ENCODE assay signal across 29 cellular contexts in genomic region chr2:136077138-136077537, GRCh38. TPM values are rescaled to one million over a fixed set of nuclear protein-coding genes. Genes with fewer than 3 reads are reported as not detected.
A peak's percentile ranks its signal among the peaks of the same experiment; 100 is the strongest.
DNase-seq lines count a peak whose midpoint lies in the region; ATAC-seq, FAIRE-seq and TF ChIP-seq lines count a peak whose summit lies in the region.
"Had no signal": no experiment of that assay in that cellular context is flagged by ENCODE, and none has a peak within 500 bp of the region (broad histone marks: within the 10 kb centered on the region; RNA-seq: fewer than 3 reads in every experiment).

No MANE protein-coding gene starts in this region.

- no peaks in the 10 kb centered on the region; the same call in 1 of the 2 replicates for H4K20me1 ChIP-seq in K562 (replicated peaks; ENCODE audit: control insufficient read depth, insufficient read depth, low read length)
- H4K20me1 ChIP-seq: BLaER1 had no signal

- peaks cover 7% of the 10 kb centered on the region for H3K4me1 Mint-ChIP-seq in endodermal cell
- H3K4me1 Mint-ChIP-seq in activated CD4-positive, alpha-beta T cell treated with anti-CD3 and anti-CD28 coated beads, Interleukin-2, amount 10 ng/mL, durations not matched to agents 7 days and 5 days: peaks cover 4% of the 10 kb centered on the region
- H3K4me1 Mint-ChIP-seq: CD4-positive, alpha-beta memory T cell had no signal

- H3K27me3 ChIP-seq in K562 (ENCODE audit: control insufficient read depth in 2 of 2, insufficient read depth in 2 of 2, low read length in 2 of 2) (peaks cover 3 to 5% of the 10 kb centered on the region in 2 experiments; a peak in 3 of 5 replicates), small intestine (ENCODE audit: control insufficient read depth in 2 of 2, insufficient read depth in 2 of 2, low read length in 2 of 2) (no peaks in the 10 kb centered on the region), endodermal cell (ENCODE audit: control insufficient read depth, insufficient read depth, low read length, poor library complexity, severe bottlenecking) (no peaks in the 10 kb centered on the region)
- H3K27me3 ChIP-seq: BE2C, BLaER1 had no signal

- H3K4me1 ChIP-seq in K562 (replicated peaks in 1 of 2; ENCODE audit: control insufficient read depth in 2 of 2, insufficient read depth in 2 of 2, low read length in 2 of 2) (no peaks in the 10 kb centered on the region), small intestine (ENCODE audit: control insufficient read depth in 2 of 2, insufficient read depth in 1 of 2, low read depth in 1 of 2, low read length in 1 of 2) (no peaks in the 10 kb centered on the region), endodermal cell (ENCODE audit: control insufficient read depth, insufficient read depth, low read length) (peaks cover 3% of the 10 kb centered on the region)
- H3K4me1 ChIP-seq: BE2C had no signal

- no peak overlapping the region for H3K27ac Mint-ChIP-seq in endodermal cell
- H3K27ac Mint-ChIP-seq in activated CD4-positive, alpha-beta T cell treated with anti-CD3 and anti-CD28 coated beads, Interleukin-2, amount 10 ng/mL, durations not matched to agents 7 days and 5 days: no peak overlapping the region
- H3K27ac Mint-ChIP-seq: CD14-positive monocyte; CD4-positive, CD25-positive, alpha-beta regulatory T cell; CD8-positive, alpha-beta memory T cell had no signal

- FAIRE-seq in K562 (lab: Jason Lieb, UNC) (no peak), small intestine (lab: Jason Lieb, UNC) (no peak)
- FAIRE-seq: A204.1, GM12878, GM12892, GM18507 had no signal

- DNase-seq in K562 (ENCODE audit: extremely low read depth in 1 of 4, low spot score in 3 of 4): no peak
- DNase-seq in left colon: no peak
- peak; percentile 35 for DNase-seq in small intestine
- no peak for DNase-seq in NCI-H2107 treated with DMSO at 0.1 percent for 48 hours (lab: John Stamatoyannopoulos, UW; ENCODE audit: unreplicated experiment)
- no peak for DNase-seq in endodermal cell
- no peak for DNase-seq in activated CD4-positive, alpha-beta T cell treated with anti-CD3 and anti-CD28 coated beads, Interleukin-2, amount 10 ng/mL, durations not matched to agents 7 days and 5 days
- DNase-seq: 8988T; ACHN; BE2C; C1 segment of cervical spinal cord; CD4-positive, alpha-beta memory T cell; CD4-positive, CD25-positive, alpha-beta regulatory T cell; CD8-positive, alpha-beta memory T cell; COR-L47; DMS 273 treated with DMSO at 0.1 percent for 48 hours; DMS153; DMS53; DMS79; DND-41; EL; GDM1 had no signal

- ATAC-seq in K562 (no peak), left colon (peak; percentile 44)
- ATAC-seq: GM12878 had no signal

- H3K9me1 ChIP-seq in K562 (ENCODE audit: control insufficient read depth, insufficient read depth, low read length): no peaks in the 10 kb centered on the region

- intact Hi-C loops in K562 (cut with micrococcal nuclease): loop anchor here (10.0 kb wide), 1 partner anchor 162 kb away; no protein-coding TSS in a partner anchor
- intact Hi-C loops in left colon (cut with DNase I, micrococcal nuclease): no loop called here

- H3K36me3 ChIP-seq in K562 (ENCODE audit: control insufficient read depth, insufficient read depth, low read length): no peaks in the 10 kb centered on the region
- H3K36me3 ChIP-seq in small intestine (ENCODE audit: control insufficient read depth in 2 of 2, insufficient read depth in 2 of 2, low read length in 2 of 2): no peaks in the 10 kb centered on the region
- H3K36me3 ChIP-seq in endodermal cell (ENCODE audit: control insufficient read depth, insufficient read depth, low read length): no peaks in the 10 kb centered on the region
- H3K36me3 ChIP-seq: BE2C, BLaER1 had no signal

- no peak overlapping the region for H3K27ac ChIP-seq in K562 (ENCODE audit: extremely low read depth, low read depth, low read length)
- no peak overlapping the region for H3K27ac ChIP-seq in small intestine (ENCODE audit: low read depth in 1 of 2, low read length in 1 of 2)
- no peak overlapping the region for H3K27ac ChIP-seq in endodermal cell (ENCODE audit: low read depth, low read length)
- H3K27ac ChIP-seq: BLaER1 had no signal

- H3K9me3 Mint-ChIP-seq in endodermal cell: peaks cover 29% of the 10 kb centered on the region
- peaks cover 28% of the 10 kb centered on the region for H3K9me3 Mint-ChIP-seq in activated CD4-positive, alpha-beta T cell treated with anti-CD3 and anti-CD28 coated beads, Interleukin-2, amount 10 ng/mL, durations not matched to agents 7 days and 5 days

- H3K27me3 Mint-ChIP-seq in endodermal cell (ENCODE audit: insufficient read depth): no peaks in the 10 kb centered on the region
- H3K27me3 Mint-ChIP-seq in activated CD4-positive, alpha-beta T cell treated with anti-CD3 and anti-CD28 coated beads, Interleukin-2, amount 10 ng/mL, durations not matched to agents 7 days and 5 days: no peaks in the 10 kb centered on the region
- H3K27me3 Mint-ChIP-seq: CD4-positive, alpha-beta memory T cell; CD4-positive, CD25-positive, alpha-beta regulatory T cell; CD8-positive, alpha-beta memory T cell had no signal

- no peak overlapping the region for H3K4me3 Mint-ChIP-seq in endodermal cell
- no peak overlapping the region for H3K4me3 Mint-ChIP-seq in activated CD4-positive, alpha-beta T cell treated with anti-CD3 and anti-CD28 coated beads, Interleukin-2, amount 10 ng/mL, durations not matched to agents 7 days and 5 days
- H3K4me3 Mint-ChIP-seq: CD14-positive monocyte; CD4-positive, CD25-positive, alpha-beta regulatory T cell; CD8-positive, alpha-beta memory T cell had no signal

- no peak overlapping the region for H2AFZ ChIP-seq in K562 (ENCODE audit: low read depth, low read length)

- H3K4me3 ChIP-seq in K562 (no peak overlapping the region), small intestine (ENCODE audit: low read depth in 1 of 2, low read length in 2 of 2) (no peak overlapping the region), endodermal cell (ENCODE audit: low read length) (no peak overlapping the region)
- H3K4me3 ChIP-seq: BLaER1, GM12878 had no signal

- peaks cover under 1% of the 10 kb centered on the region for H3K36me3 Mint-ChIP-seq in endodermal cell (ENCODE audit: low read depth)
- H3K36me3 Mint-ChIP-seq in activated CD4-positive, alpha-beta T cell treated with anti-CD3 and anti-CD28 coated beads, Interleukin-2, amount 10 ng/mL, durations not matched to agents 7 days and 5 days (ENCODE audit: low read depth): peaks cover 7% of the 10 kb centered on the region
- H3K36me3 Mint-ChIP-seq: CD4-positive, CD25-positive, alpha-beta regulatory T cell had no signal

- 0% methylated on average over 5 of the region's 5 CpGs for WGBS in K562 (ENCODE audit: insufficient coverage, low coverage, missing lambda C conversion rate)
- 30 to 63% (median 55%) methylated on average over 5 of the region's 5 CpGs for WGBS in small intestine, 3 donors
- WGBS in endodermal cell (ENCODE audit: insufficient coverage in 1 of 2, insufficient read length in 1 of 2), 2 experiments: 94 to 96% methylated on average over 5 of the region's 5 CpGs

- no TSS peak for BruUV-seq in K562 (replicated peaks; lab: Mats Ljungman, UMichigan)

- POLR2A ChIA-PET in K562 (lab: Yijun Ruan, JAX): no interaction called here
- POLR2A ChIA-PET in activated CD4-positive, alpha-beta T cell treated with anti-CD3 and anti-CD28 coated beads, Interleukin-2, amount 10 ng/mL, durations not matched to agents 7 days and 5 days (lab: Charles Lee): no interaction called here

- no peak for TF ChIP-seq RAD21 in K562 (CRISPR knock-in tag; conservative IDR thresholded peaks at IDR 0.05 in 1 of 2, IDR thresholded peaks at IDR 0.05 in 1 of 2)

- in situ Hi-C loops in K562 (cut with MboI): no loop called here

- TF ChIP-seq CTCF in K562 (IDR thresholded peaks at IDR 0.05 in 2 of 3, conservative IDR thresholded peaks at IDR 0.05 in 1 of 3; ENCODE audit: insufficient read depth in 2 of 3, low read depth in 1 of 3, low read length in 3 of 3) (no peak), endodermal cell (conservative IDR thresholded peaks at IDR 0.05) (no peak)

- H3K9ac ChIP-seq in K562 (ENCODE audit: insufficient read depth in 1 of 2, low read depth in 2 of 2, low read length in 2 of 2) (no peak overlapping the region), endodermal cell (ENCODE audit: extremely low read depth, low read length, poor library complexity, severe bottlenecking) (no peak overlapping the region)
- H3K9ac ChIP-seq: BLaER1 had no signal

- no peaks in the 10 kb centered on the region for H3K9me3 ChIP-seq in K562 (replicated peaks; ENCODE audit: control insufficient read depth, insufficient read depth, low read depth, low read length)
- peaks cover 1% of the 10 kb centered on the region for H3K9me3 ChIP-seq in small intestine (ENCODE audit: control insufficient read depth, low read depth)
- peaks cover 19% of the 10 kb centered on the region for H3K9me3 ChIP-seq in endodermal cell (ENCODE audit: control insufficient read depth, low read length)
- H3K9me3 ChIP-seq: BE2C had no signal

- H3K79me2 ChIP-seq in K562 (ENCODE audit: control insufficient read depth, insufficient read depth, low read length): no peaks in the 10 kb centered on the region

- TF ChIP-seq POLR2A in K562 (conservative IDR thresholded peaks at IDR 0.05): no peak

- CTCF ChIA-PET in K562 (lab: Yijun Ruan, JAX; ENCODE audit: low intra/inter-chr PET ratio): no interaction called here
- CTCF ChIA-PET in activated CD4-positive, alpha-beta T cell treated with anti-CD3 and anti-CD28 coated beads, Interleukin-2, amount 10 ng/mL, durations not matched to agents 7 days and 5 days (lab: Charles Lee): interaction anchor here (1.1 to 1.7 kb wide), 2 partner anchors 12 to 14 kb away, joined by 3 read pairs; no protein-coding TSS in a partner anchor

- TF ChIP-seq EP300 in K562 (IDR thresholded peaks at IDR 0.05; ENCODE audit: low read length): no peak

- no peak overlapping the region for H3K4me2 ChIP-seq in K562 (ENCODE audit: insufficient read depth, low read length)
- H3K4me2 ChIP-seq: BLaER1 had no signal

RNA-seq across cellular contexts. Expression of gene CXCR4, which starts 40.8 kb away (rescaled TPM):
- 0.25 and 1.1 TPM in 2 replicates for total RNA-seq in K562 (2011; cell fraction: chromatin; rRNA removed; ENCODE audit: low replicate concordance)
- 0.92 and 1.0 TPM in 2 replicates for total RNA-seq in K562 (2011; cell fraction: nucleolus; rRNA removed)
- total RNA-seq in K562 (2011; cell fraction: nucleoplasm; rRNA removed): 1.1 and 1.3 TPM in 2 replicates
- not detected in 2 replicates for total RNA-seq in K562 (2014; rRNA removed)
- 0.18 TPM in 1 of 2 replicates, not detected in the other for total RNA-seq in K562 (2014; rRNA removed; fragmentation: Illumina TruSeq; extraction: Trizol)
- total RNA-seq in K562 (2015; rRNA removed; fragmentation: Illumina TruSeq; extraction: Trizol): 0.08 TPM in 1 of 2 replicates, not detected in the other
- total RNA-seq in K562 (2021): 0.22 and 0.49 TPM in 2 replicates
- polyA plus RNA-seq in K562 (2011; rRNA removed): 0.45 and 0.53 TPM in 2 replicates
- polyA plus RNA-seq in K562 (2011; cell fraction: cytosol; rRNA removed): 0.52 and 1.1 TPM in 2 replicates
- 0.32 and 0.61 TPM in 2 replicates for polyA plus RNA-seq in K562 (2011; cell fraction: nucleus; rRNA removed)
- 0.07 TPM in 2 replicates for polyA plus RNA-seq in K562 (2012)
- polyA plus RNA-seq in K562 (2014; fragmentation: Illumina TruSeq; extraction: Trizol): 0.11 TPM in 1 of 2 replicates, not detected in the other
- under 1 TPM; 0.14 to 0.15 TPM for polyA plus RNA-seq in K562 (2014; fragmentation: Nextera tagmentation; extraction: Ambion mirVana)
- polyA plus RNA-seq in K562 (2014; rRNA removed): 0.07 TPM in 2 replicates
- polyA minus RNA-seq in K562 (2011; rRNA and poly(A)+ RNA removed): 0.51 and 1.1 TPM in 2 replicates
- not detected in 2 replicates for polyA minus RNA-seq in K562 (2011; cell fraction: cytosol; rRNA and poly(A)+ RNA removed)
- polyA minus RNA-seq in K562 (2011; cell fraction: nucleus; rRNA and poly(A)+ RNA removed): 0.40 TPM in 1 of 2 replicates, not detected in the other
- 1 to 10 TPM; 5.8 to 8.1 TPM for total RNA-seq in left colon
- 10 to 100 TPM in 1 of 3 donors, 1 to 10 TPM in 2; 4.5 to 24.8 (median 5.4) TPM for polyA plus RNA-seq in small intestine
- total RNA-seq in endodermal cell: 100 to 1,000 TPM; 287 to 454 TPM
- polyA plus RNA-seq in endodermal cell (2013, experiment 1 of 2): 303 TPM
- 293 TPM for polyA plus RNA-seq in endodermal cell (2013, experiment 2 of 2)
- 100 to 1,000 TPM; 147 to 169 TPM for total RNA-seq in activated CD4-positive, alpha-beta T cell treated with anti-CD3 and anti-CD28 coated beads, Interleukin-2, amount 10 ng/mL, durations not matched to agents 7 days and 5 days
- total RNA-seq: G401 had no signal
- polyA plus RNA-seq: AG04450 had no signal

Comparison
In these comparisons a context has a peak if more than half of its experiments do, and no peak if none do; other contexts are left out.
1. RNA of gene CXCR4, which starts 40.8 kb away (total RNA-seq): 287 to 454 TPM in endodermal cell and 147 to 169 TPM in activated CD4-positive, alpha-beta T cell treated with anti-CD3 and anti-CD28 coated beads, Interleukin-2, amount 10 ng/mL, durations not matched to agents 7 days and 5 days; 5.8 to 8.1 TPM in left colon and 0.08 to 1.3 TPM in K562; every median in the first group is over 10 times any median in the second.